17 cellular contexts compared by ENCODE assay signal in genomic region chr12:119259483-119259882, GRCh38.
"Had no signal": no experiment of that assay in that cellular context is flagged by ENCODE, and none has a peak within 500 bp of the region (broad histone marks: within the 10 kb centered on the region; RNA-seq: fewer than 3 reads in every experiment).

No MANE protein-coding gene starts in this region.

- H3K36me3 Mint-ChIP-seq: activated naive CD4-positive, alpha-beta T cell treated with anti-CD3 and anti-CD28 coated beads, Interleukin-2, amount 50 U/mL, for 72 hours had no signal

- H3K27ac Mint-ChIP-seq: activated CD4-positive, alpha-beta T cell treated with anti-CD3 and anti-CD28 coated beads for 36 hours; activated naive CD4-positive, alpha-beta T cell treated with anti-CD3 and anti-CD28 coated beads, Interleukin-2, amount 50 U/mL, for 72 hours; activated T-helper 1 cell treated with anti-CD3 and anti-CD28 coated beads, Interleukin-12 subunit alpha, Interleukin-12 subunit beta, Interleukin-2, Interleukin-4 antibody, amounts not matched to agents 30 ng/mL and 10 ng/mL and 1 ng/mL, durations not matched to agents 14 hours and 24 hours and 36 hours; dendritic cell treated with granulocyte-macrophage colony-stimulating factor and Interleukin-4, amounts not matched to agents 40 ng/mL and 50 ng/mL, for 4 days; nephron had no signal

- ATAC-seq: activated CD4-positive, alpha-beta T cell treated with anti-CD3 and anti-CD28 coated beads for 36 hours; activated naive CD4-positive, alpha-beta T cell treated with anti-CD3 and anti-CD28 coated beads, Interleukin-2, amount 50 U/mL, for 72 hours had no signal

- H3K4me1 ChIP-seq: esophagus squamous epithelium, thyroid gland, uterus had no signal

- H3K27me3 ChIP-seq: esophagus squamous epithelium, thyroid gland, uterus had no signal

- H3K4me3 ChIP-seq: esophagus squamous epithelium, thyroid gland, uterus had no signal

- H3K4me1 Mint-ChIP-seq: activated CD4-positive, alpha-beta T cell treated with anti-CD3 and anti-CD28 coated beads for 36 hours; nephron had no signal

- H3K4me3 Mint-ChIP-seq: activated CD4-positive, alpha-beta T cell treated with anti-CD3 and anti-CD28 coated beads for 36 hours; activated T-helper 1 cell treated with anti-CD3 and anti-CD28 coated beads, Interleukin-12 subunit alpha, Interleukin-12 subunit beta, Interleukin-2, Interleukin-4 antibody, amounts not matched to agents 30 ng/mL and 10 ng/mL and 1 ng/mL, durations not matched to agents 14 hours and 24 hours and 36 hours; dendritic cell treated with granulocyte-macrophage colony-stimulating factor and Interleukin-4, amounts not matched to agents 40 ng/mL and 50 ng/mL, for 4 days; nephron had no signal

- H3K36me3 ChIP-seq: esophagus squamous epithelium, thyroid gland, uterus had no signal

- H3K9me3 ChIP-seq: esophagus squamous epithelium, thyroid gland, uterus had no signal

- H3K27ac ChIP-seq: esophagus squamous epithelium, parathyroid adenoma, thyroid gland, uterus had no signal

- DNase-seq: activated CD4-positive, alpha-beta T cell treated with anti-CD3 and anti-CD28 coated beads for 36 hours; activated CD4-positive, alpha-beta T cell treated with anti-CD3 and anti-CD28 coated beads, Interleukin-2, amount 50 U/mL, for 48 hours; activated gamma-delta T cell treated with Interleukin-2 at 50 U/mL for 16 hours; activated T-cell treated with anti-CD3 and anti-CD28 coated beads for 4 hours; effector memory CD4-positive, alpha-beta T cell; esophagus squamous epithelium; midbrain; stimulated activated CD4-positive, alpha-beta T cell treated with anti-CD3 and anti-CD28 coated beads, Interleukin-12 subunit alpha, Interleukin-12 subunit beta, amount 100 ng/mL, for 4 hours; stimulated activated CD4-positive, alpha-beta T cell treated with anti-CD3 and anti-CD28 coated beads, Interleukin-2, amount 100 ng/mL, for 24 hours; stimulated activated naive CD4-positive, alpha-beta T cell treated with Interleukin-2 at 50 U/mL for 16 hours; thyroid gland; uterus had no signal
